Comparison of ENCODE assay signal across 8 cellular contexts in the genomic region with DNA sequence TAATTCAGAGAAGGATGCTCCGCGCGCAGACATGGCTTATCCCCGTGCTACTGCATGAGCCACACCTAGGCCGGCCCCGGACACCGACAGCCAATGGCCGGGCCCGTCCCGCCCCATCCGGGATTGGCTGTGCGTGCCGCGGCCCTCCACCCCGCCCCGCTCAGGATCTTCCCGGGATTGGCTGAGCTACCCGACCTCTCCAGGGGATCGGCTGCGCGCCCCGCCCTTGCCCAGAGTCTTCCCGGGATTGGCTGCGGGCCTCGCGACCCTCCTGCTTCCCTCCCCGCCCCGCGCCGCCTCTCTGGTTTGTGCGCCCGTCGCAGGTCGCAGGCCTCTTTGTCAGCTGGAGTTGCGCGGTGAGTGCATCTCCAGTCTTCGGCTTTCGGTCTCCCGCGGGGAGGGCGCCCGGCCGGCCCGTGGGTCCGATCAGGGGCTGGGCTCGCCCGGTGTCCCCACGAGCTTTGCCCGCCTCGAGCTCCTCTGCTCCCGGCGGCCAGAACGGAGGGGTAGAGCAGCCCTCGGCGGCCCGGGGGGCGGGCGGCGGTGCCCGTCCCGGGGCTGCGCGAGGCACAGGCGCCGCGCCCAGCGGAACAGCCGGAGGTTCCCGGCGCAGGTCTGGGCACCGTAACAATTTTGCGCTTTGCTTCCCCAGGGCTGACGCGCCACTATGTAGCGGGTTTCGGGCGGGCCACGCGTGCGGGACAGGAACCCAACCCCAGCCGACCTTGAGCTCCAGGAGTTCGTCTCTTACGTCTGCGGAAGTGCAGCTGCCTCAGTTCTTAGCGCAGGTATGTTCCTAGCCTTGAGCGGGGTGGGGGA. TPM values are rescaled to one million over a fixed set of nuclear protein-coding genes. Genes with fewer than 3 reads are reported as not detected.
DNase-seq lines count a peak whose midpoint lies in the region; ATAC-seq lines count a peak whose summit lies in the region.

No MANE protein-coding gene starts in this region.

- peak overlapping the region; percentile 94 for H3K4me3 ChIP-seq in BLaER1

- H3K36me3 ChIP-seq in BLaER1: peaks cover 40% of the 10 kb centered on the region

- peak; percentile 96 for ATAC-seq in GM19324 (IDR thresholded peaks at IDR 0.05; ENCODE audit: low FRiP score, unreplicated experiment)
- peak; percentile 90 for ATAC-seq in HG03460 (IDR thresholded peaks at IDR 0.05; ENCODE audit: unreplicated experiment)
- peak; percentile 97 for ATAC-seq in left lobe of liver

- peak overlapping the region; percentile 97 for H3K27ac ChIP-seq in BLaER1

- peaks cover 33% of the 10 kb centered on the region for H3K4me1 ChIP-seq in BLaER1

- H3K9ac ChIP-seq in BLaER1: peak overlapping the region; percentile 97

- DNase-seq in NCI-H524 treated with DMSO at 0.1 percent for 48 hours (lab: John Stamatoyannopoulos, UW) (peak; percentile 79), cortex of kidney (lab: John Stamatoyannopoulos, UW) (peak; percentile 68), left lobe of liver (ENCODE audit: low spot score) (peak; percentile 99)
- DNase-seq in activated CD4-positive, alpha-beta T cell treated with anti-CD3 and anti-CD28 coated beads, Interleukin-2, amount 50 U/mL, for 1 hour: peak; percentile 96
- DNase-seq in stimulated activated CD4-positive, alpha-beta T cell treated with anti-CD3 and anti-CD28 coated beads, Interleukin-2, amount 100 ng/mL, for 24 hours: peak; percentile 98 to 99

- peak overlapping the region; percentile 94 for H3K4me2 ChIP-seq in BLaER1

- H3K9me3 ChIP-seq in BLaER1: no peaks in the 10 kb centered on the region

- peaks cover 22% of the 10 kb centered on the region; the same call in 1 of the 2 replicates for H4K20me1 ChIP-seq in BLaER1

- no peaks in the 10 kb centered on the region for H3K27me3 ChIP-seq in BLaER1

RNA-seq across cellular contexts. Expression of gene ERVMER34-1, which starts 38.8 kb away (rescaled TPM):
- total RNA-seq in left lobe of liver: not detected

RNA-seq across cellular contexts. Expression of gene USP46, which starts 53.3 kb away (rescaled TPM):
- 4.9 TPM for total RNA-seq in left lobe of liver

Comparison
In these comparisons a context has a peak if more than half of its experiments do, and no peak if none do; other contexts are left out.
1. Peak in every context shown above with its lines: DNase-seq, ATAC-seq, H3K4me3 ChIP-seq and H3K27ac ChIP-seq.